ENCODE assay signal across 14 cellular contexts in genomic region chr4:83150563-83151330, GRCh38. TPM values are rescaled to one million over a fixed set of nuclear protein-coding genes. Genes with fewer than 3 reads are reported as not detected.
DNase-seq lines count a peak whose midpoint lies in the region; ATAC-seq and TF ChIP-seq lines count a peak whose summit lies in the region.
"Had no signal": no experiment of that assay in that cellular context is flagged by ENCODE, and none has a peak within 500 bp of the region (broad histone marks: within the 10 kb centered on the region; RNA-seq: fewer than 3 reads in every experiment).

No MANE protein-coding gene starts in this region.

- H3K4me1 Mint-ChIP-seq in osteocyte (ENCODE audit: unreplicated experiment) = no peaks in the 10 kb centered on the region
- H3K4me1 Mint-ChIP-seq: neural progenitor cell had no signal

- H3K56ac ChIP-seq in mesendoderm (ENCODE audit: low read length) = no peak overlapping the region

- TF ChIP-seq POLR2A in spleen (IDR thresholded peaks at IDR 0.05) = no peak

- no peak overlapping the region for H3K18ac ChIP-seq in mesendoderm (ENCODE audit: low read length)

- ATAC-seq in heart right ventricle = peak in 5 of 8 donors; percentile 13 to 56 (median 31)
- ATAC-seq in HG03280 (IDR thresholded peaks at IDR 0.05; ENCODE audit: unreplicated experiment) = no peak
- ATAC-seq: activated T-cell treated with anti-CD3 and anti-CD28 coated beads, Interleukin-2, amount 50 U/mL, for 72 hours had no signal

- H3K36me3 ChIP-seq in heart right ventricle (no peaks in the 10 kb centered on the region), right atrium auricular region (no peaks in the 10 kb centered on the region), spleen (no peaks in the 10 kb centered on the region), mesendoderm (ENCODE audit: control insufficient read depth, insufficient read depth, low read length) (no peaks in the 10 kb centered on the region)
- H3K36me3 ChIP-seq: lower lobe of right lung, neural progenitor cell, tibial artery had no signal

- H3K27ac ChIP-seq in heart right ventricle = peak overlapping the region in 1 of 10 donors; percentile 27
- H3K27ac ChIP-seq in right atrium auricular region = no peak overlapping the region
- no peak overlapping the region for H3K27ac ChIP-seq in RWPE1
- H3K27ac ChIP-seq in spleen = peak overlapping the region in 6 of 8 donors; percentile 19 to 67 (median 57)
- no peak overlapping the region for H3K27ac ChIP-seq in mesendoderm (ENCODE audit: low read depth, low read length)
- H3K27ac ChIP-seq: lower lobe of right lung, neural progenitor cell, tibial artery had no signal

- intact Hi-C loops in heart right ventricle (cut with DNase I) (no loop called here), spleen (cut with DNase I; ENCODE audit: low total_unique reads) (no loop called here)

- no peak overlapping the region for H3K4ac ChIP-seq in mesendoderm (ENCODE audit: low read depth, low read length)

- H3K9me3 ChIP-seq in heart right ventricle (no peaks in the 10 kb centered on the region), right atrium auricular region (no peaks in the 10 kb centered on the region), spleen (no peaks in the 10 kb centered on the region)
- H3K9me3 ChIP-seq: lower lobe of right lung, tibial artery had no signal

- no peaks in the 10 kb centered on the region for H3K36me3 Mint-ChIP-seq in osteocyte (ENCODE audit: unreplicated experiment)
- H3K36me3 Mint-ChIP-seq: neural progenitor cell had no signal

- no peak overlapping the region for H3K27ac Mint-ChIP-seq in osteocyte (ENCODE audit: unreplicated experiment)
- H3K27ac Mint-ChIP-seq: neural progenitor cell had no signal

- DNase-seq in heart right ventricle = no peak
- DNase-seq in right atrium auricular region (ENCODE audit: low spot score) = no peak
- DNase-seq in RWPE1 (ENCODE audit: low spot score) = peak; percentile 9
- DNase-seq in fibroblast of the aortic adventitia (ENCODE audit: low read depth) = peak; percentile 45
- no peak for DNase-seq in spleen
- no peak for DNase-seq in osteocyte (ENCODE audit: extremely low spot score, unreplicated experiment)
- no peak for DNase-seq in mesendoderm
- DNase-seq: activated T-cell treated with anti-CD3 and anti-CD28 coated beads, Interleukin-2, amount 50 U/mL, for 72 hours; hippocampal formation; lower lobe of right lung; stimulated activated CD4-positive, alpha-beta T cell treated with anti-CD3 and anti-CD28 coated beads, Interleukin-4, amount 100 ng/mL, for 4 hours; tibial artery had no signal

- no peak for TF ChIP-seq CTCF in heart right ventricle (IDR thresholded peaks at IDR 0.05)
- TF ChIP-seq CTCF in right atrium auricular region (IDR thresholded peaks at IDR 0.05) = no peak
- TF ChIP-seq CTCF in RWPE1 (conservative IDR thresholded peaks at IDR 0.05; ENCODE audit: low read depth) = no peak
- no peak for TF ChIP-seq CTCF in fibroblast of the aortic adventitia (IDR thresholded peaks at IDR 0.05; ENCODE audit: insufficient read depth, low read length)
- no peak for TF ChIP-seq CTCF in spleen (IDR thresholded peaks at IDR 0.05 in 8 of 11, conservative IDR thresholded peaks at IDR 0.05 in 3 of 11)
- no peak for TF ChIP-seq CTCF in osteocyte (IDR thresholded peaks at IDR 0.05)

- no peaks in the 10 kb centered on the region for H3K79me1 ChIP-seq in mesendoderm (ENCODE audit: low read length)

- no peaks in the 10 kb centered on the region for H3K9me3 Mint-ChIP-seq in osteocyte (ENCODE audit: unreplicated experiment)
- H3K9me3 Mint-ChIP-seq: neural progenitor cell had no signal

- H4K5ac ChIP-seq in mesendoderm (ENCODE audit: low read length) = no peak overlapping the region

- CTCF ChIA-PET in RWPE1 (lab: Yijun Ruan, JAX) = no interaction called here

- POLR2A ChIA-PET in RWPE1 (lab: Yijun Ruan, JAX; ENCODE audit: low non-redundant PET) = no interaction called here

- H3K4me3 Mint-ChIP-seq in osteocyte (ENCODE audit: unreplicated experiment) = no peak overlapping the region
- H3K4me3 Mint-ChIP-seq: activated T-cell treated with anti-CD3 and anti-CD28 coated beads, Interleukin-2, amount 50 U/mL, for 72 hours; neural progenitor cell had no signal

- H3K4me1 ChIP-seq in heart right ventricle (peaks cover 0 to 44% (median 0%) of the 10 kb centered on the region in 9 donors), right atrium auricular region (no peaks in the 10 kb centered on the region), spleen (peaks cover 0 to 65% (median 29%) of the 10 kb centered on the region in 6 donors), mesendoderm (ENCODE audit: control insufficient read depth, low read depth, low read length) (no peaks in the 10 kb centered on the region)
- H3K4me1 ChIP-seq: neural progenitor cell, tibial artery had no signal

- H3K4me3 ChIP-seq in heart right ventricle (no peak overlapping the region), right atrium auricular region (no peak overlapping the region), fibroblast of the aortic adventitia (ENCODE audit: low read depth, low read length) (no peak overlapping the region), spleen (peak overlapping the region in 1 of 8 donors; percentile 0), mesendoderm (ENCODE audit: low read length) (no peak overlapping the region)
- H3K4me3 ChIP-seq: lower lobe of right lung, neural progenitor cell, tibial artery had no signal

- H2BK5ac ChIP-seq in mesendoderm (ENCODE audit: low read length) = no peak overlapping the region

- H4K8ac ChIP-seq in mesendoderm (ENCODE audit: low read depth, low read length) = no peak overlapping the region

- no peak overlapping the region for H3K4me2 ChIP-seq in mesendoderm (ENCODE audit: low read length)
- H3K4me2 ChIP-seq: neural progenitor cell had no signal

- no peak overlapping the region for H2BK15ac ChIP-seq in mesendoderm (replicated peaks; ENCODE audit: low read depth)

- no peak overlapping the region for H3K9ac ChIP-seq in mesendoderm (ENCODE audit: low read length)
- H3K9ac ChIP-seq: neural progenitor cell had no signal

- no peak overlapping the region for H2BK120ac ChIP-seq in mesendoderm (ENCODE audit: low read depth, low read length)

- peaks cover 5% of the 10 kb centered on the region for H3K27me3 Mint-ChIP-seq in osteocyte (ENCODE audit: unreplicated experiment)

- WGBS in heart right ventricle, 2 donors = 59 to 62% methylated on average over 11 of the region's 11 CpGs
- WGBS in spleen, 5 donors = 67 to 83% (median 75%) methylated on average over 11 of the region's 11 CpGs
- no CpG with 5 or more reads among the region's 11 CpGs for WGBS in mesendoderm (ENCODE audit: extremely low coverage, insufficient coverage, low lambda C conversion rate)

- no peak overlapping the region for H2AK5ac ChIP-seq in mesendoderm (ENCODE audit: low read length)

- H3K27me3 ChIP-seq in heart right ventricle (no peaks in the 10 kb centered on the region), right atrium auricular region (no peaks in the 10 kb centered on the region), spleen (replicated peaks in 1 of 7) (no peaks in the 10 kb centered on the region), mesendoderm (ENCODE audit: insufficient read depth, low read length, poor library complexity) (no peaks in the 10 kb centered on the region)
- H3K27me3 ChIP-seq: neural progenitor cell, tibial artery had no signal

- H3K23ac ChIP-seq in mesendoderm (ENCODE audit: low read length) = no peak overlapping the region

- H3K79me2 ChIP-seq in mesendoderm (ENCODE audit: control insufficient read depth, insufficient read depth, low read length) = no peaks in the 10 kb centered on the region

RNA-seq across cellular contexts. Expression of gene PLAC8, which starts 36.2 kb away (rescaled TPM):
- total RNA-seq in heart right ventricle = 1 to 10 TPM in 3 of 10 donors, under 1 TPM in 7; 0.39 to 9.4 (median 0.66) TPM
- under 1 TPM; 0.51 to 0.64 TPM for polyA plus RNA-seq in heart right ventricle
- total RNA-seq in right atrium auricular region = 1 to 10 TPM in 1 of 2 donors, under 1 TPM in 1; 0.48 to 2.1 TPM
- 0.36 and 1.1 TPM in 2 replicates for total RNA-seq in fibroblast of the aortic adventitia (ENCODE audit: low replicate concordance)
- 100 to 1,000 TPM; 156 to 341 (median 215) TPM for total RNA-seq in spleen
- polyA plus RNA-seq in spleen = 100 to 1,000 TPM; 193 to 321 (median 256) TPM
- not detected in 2 replicates for total RNA-seq in osteocyte
- polyA plus RNA-seq in mesendoderm (2013, experiment 1 of 2) = 3.6 TPM
- polyA plus RNA-seq in mesendoderm (2013, experiment 2 of 2) = 3.0 TPM

Comparison
In these comparisons a context has a peak if more than half of its experiments do, and no peak if none do; other contexts are left out.
1. DNase-seq: peak in RWPE1 (single experiment) and fibroblast of the aortic adventitia (single experiment); none in heart right ventricle (0 of 2), right atrium auricular region (single experiment), spleen (single experiment), osteocyte (single experiment) and mesendoderm (single experiment).
2. H3K27ac ChIP-seq: peak in spleen (6 of 8); none in right atrium auricular region (0 of 2), RWPE1 (single experiment) and mesendoderm (single experiment).
3. RNA of gene PLAC8, which starts 36.2 kb away (total RNA-seq): 156 to 341 TPM in spleen; 0.48 to 2.1 TPM in right atrium auricular region, 0.39 to 9.4 TPM in heart right ventricle, not detected in osteocyte and 0.36 to 1.1 TPM in fibroblast of the aortic adventitia; every median in the first group is over 10 times any median in the second.